ENCODE assay signal across 1 cellular context in genomic region chr18:57784034-57784815, GRCh38.
A peak's percentile ranks its signal among the peaks of the same experiment; 100 is the strongest.
TF ChIP-seq lines count a peak whose summit lies in the region.

No MANE protein-coding gene starts in this region.

TF ChIP-seq in K562, 482 proteins besides CTCF, POLR2A, EP300 and RAD21 (continued from another document):
- 0 out of 2 replicates have a peak, but pooled peaks have one; percentile 25 for TF ChIP-seq ZEB2 (IDR thresholded peaks at IDR 0.05)
- TF ChIP-seq CEBPB (tag; IDR thresholded peaks at IDR 0.05) = 0 out of 2 replicates have a peak, but pooled peaks have one; percentile 17
- 0 out of 2 replicates have a peak, but pooled peaks have one; percentile 35 for TF ChIP-seq TCF3 (CRISPR knock-in tag; IDR thresholded peaks at IDR 0.05)
